Comparison of ENCODE assay signal across 20 cellular contexts in genomic region chr2:240528406-240529040, GRCh38.
"Had no signal": no experiment of that assay in that cellular context is flagged by ENCODE, and none has a peak within 500 bp of the region (broad histone marks: within the 10 kb centered on the region; RNA-seq: fewer than 3 reads in every experiment).

No MANE protein-coding gene starts in this region.

- H3K4me3 ChIP-seq: right atrium auricular region, SK-N-MC, skin epidermis, thyroid gland had no signal

- H3K4me3 Mint-ChIP-seq: activated CD4-positive, alpha-beta T cell treated with anti-CD3 and anti-CD28 coated beads for 36 hours; activated naive CD4-positive, alpha-beta T cell treated with anti-CD3 and anti-CD28 coated beads, Interleukin-2, amount 50 U/mL, for 24 hours; nephron; WTC11 had no signal

- H3K27me3 ChIP-seq: foreskin keratinocyte, right atrium auricular region, thyroid gland had no signal

- DNase-seq: activated CD4-positive, alpha-beta T cell treated with anti-CD3 and anti-CD28 coated beads for 36 hours; activated CD4-positive, alpha-beta T cell treated with anti-CD3 and anti-CD28 coated beads, Interleukin-2, amount 50 U/mL, for 48 hours; activated gamma-delta T cell; dermis blood vessel endothelial cell; foreskin keratinocyte; glutamatergic neuron; hippocampal formation; left colon; midbrain; nucleus accumbens; stimulated activated CD4-positive, alpha-beta T cell treated with anti-CD3 and anti-CD28 coated beads, Interleukin-15, amount 100 ng/mL, for 24 hours; stimulated activated CD4-positive, alpha-beta T cell treated with anti-CD3 and anti-CD28 coated beads, Interleukin-2, amount 100 ng/mL, for 48 hours; thyroid gland had no signal

- H3K4me1 Mint-ChIP-seq: activated CD4-positive, alpha-beta T cell treated with anti-CD3 and anti-CD28 coated beads for 36 hours; activated naive CD4-positive, alpha-beta T cell treated with anti-CD3 and anti-CD28 coated beads, Interleukin-2, amount 50 U/mL, for 24 hours; nephron; WTC11 had no signal

- H3K27ac Mint-ChIP-seq: activated CD4-positive, alpha-beta T cell treated with anti-CD3 and anti-CD28 coated beads for 36 hours; activated naive CD4-positive, alpha-beta T cell treated with anti-CD3 and anti-CD28 coated beads, Interleukin-2, amount 50 U/mL, for 24 hours; nephron; progenitor cell of endocrine pancreas; WTC11 had no signal

- H3K27me3 Mint-ChIP-seq: activated CD4-positive, alpha-beta T cell treated with anti-CD3 and anti-CD28 coated beads for 36 hours; activated naive CD4-positive, alpha-beta T cell treated with anti-CD3 and anti-CD28 coated beads, Interleukin-2, amount 50 U/mL, for 24 hours; progenitor cell of endocrine pancreas had no signal

- H3K4me1 ChIP-seq: foreskin keratinocyte, right atrium auricular region, thyroid gland had no signal

- H3K27ac ChIP-seq: foreskin keratinocyte, right atrium auricular region, SK-N-MC, skin epidermis, thyroid gland had no signal

- H3K9me3 ChIP-seq: thyroid gland had no signal

- ATAC-seq: activated CD4-positive, alpha-beta T cell treated with anti-CD3 and anti-CD28 coated beads for 36 hours; foreskin keratinocyte; left colon; WTC11 had no signal
